In the genomic region with DNA sequence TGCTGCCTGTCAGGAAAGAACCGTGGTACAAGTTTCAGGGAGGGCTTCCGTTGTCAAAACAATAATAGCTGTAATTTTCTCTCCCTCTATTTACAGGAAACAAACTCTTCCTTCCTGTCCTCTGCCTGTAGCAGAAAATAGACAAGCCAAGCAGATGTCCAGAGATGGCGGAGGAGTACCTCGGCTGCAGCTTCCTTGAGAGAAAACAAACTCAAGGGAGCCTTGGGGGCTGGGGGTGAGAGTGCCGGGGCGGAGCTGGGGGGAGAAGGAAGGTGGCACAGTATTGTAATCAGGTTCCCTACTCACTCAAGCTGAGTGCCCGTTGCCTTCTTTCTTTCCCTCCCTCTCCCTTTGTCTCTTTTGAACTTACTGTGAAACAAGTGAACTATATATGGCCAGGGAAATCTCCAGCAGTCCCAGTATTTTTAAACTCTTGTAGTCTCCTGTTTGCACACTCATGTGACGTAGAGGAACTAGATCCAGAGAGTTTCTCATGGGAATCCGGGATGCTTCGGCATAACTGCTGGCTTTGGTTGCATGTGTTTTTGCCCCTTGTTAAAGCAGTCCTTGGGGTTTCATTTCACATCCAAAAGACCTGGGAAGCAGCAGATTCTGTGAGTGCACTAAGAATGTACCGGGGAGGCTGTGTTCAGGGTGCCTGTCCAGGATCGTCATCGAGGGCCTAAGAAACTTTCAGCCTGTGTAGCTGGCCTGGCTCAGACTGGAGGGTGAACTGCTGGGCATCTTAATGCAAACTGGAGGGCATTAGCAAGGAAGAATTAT, we compare ENCODE assay signal across 8 cellular contexts.
DNase-seq lines count a peak whose midpoint lies in the region; ATAC-seq and TF ChIP-seq lines count a peak whose summit lies in the region.

No MANE protein-coding gene starts in this region.

- peak overlapping the region; percentile 27; the same call in 1 of the 2 replicates for H3K9ac ChIP-seq in OCI-LY3 (ENCODE audit: low read length)

- TF ChIP-seq CTCF in OCI-LY3 (IDR thresholded peaks at IDR 0.05; ENCODE audit: low read depth, low read length) = no peak

- no peak overlapping the region for H3K27ac ChIP-seq in OCI-LY3 (ENCODE audit: low read length)
- H3K27ac ChIP-seq in muscle layer of duodenum (ENCODE audit: low read length) = peak overlapping the region; percentile 9

- H3K27me3 ChIP-seq in OCI-LY3 (ENCODE audit: low read depth, low read length) (no peaks in the 10 kb centered on the region), muscle layer of duodenum (ENCODE audit: low read depth, low read length) (no peaks in the 10 kb centered on the region)

- no peaks in the 10 kb centered on the region for H3K79me2 ChIP-seq in OCI-LY3 (ENCODE audit: low read length)

- H3K4me2 ChIP-seq in OCI-LY3 (ENCODE audit: low read length) = peak overlapping the region; percentile 92

- H4K20me1 ChIP-seq in OCI-LY3 (ENCODE audit: insufficient read depth, low read length) = no peaks in the 10 kb centered on the region

- H3K4me3 ChIP-seq in OCI-LY3 (ENCODE audit: low read length) = peak overlapping the region; percentile 63
- H3K4me3 ChIP-seq in muscle layer of duodenum (ENCODE audit: low read depth in 1 of 2, low read length in 2 of 2) = peak overlapping the region in 1 of 2 donors; percentile 15

- no peak for DNase-seq in NCI-H2081 (lab: John Stamatoyannopoulos, UW)
- no peak for DNase-seq in hypothalamus (lab: John Stamatoyannopoulos, UW)
- no peak for DNase-seq in AG20443 (ENCODE audit: low spot score)
- DNase-seq in dedifferentiated amniotic fluid mesenchymal stem cell (ENCODE audit: extremely low spot score) = no peak

- H3K9me3 ChIP-seq in OCI-LY3 (ENCODE audit: insufficient read depth, low read length) (no peaks in the 10 kb centered on the region), muscle layer of duodenum (ENCODE audit: control insufficient read depth in 1 of 2, low read length in 2 of 2) (no peaks in the 10 kb centered on the region)

- H3K36me3 ChIP-seq in OCI-LY3 (replicated peaks; ENCODE audit: low read depth, low read length) (no peaks in the 10 kb centered on the region), muscle layer of duodenum (ENCODE audit: control insufficient read depth in 1 of 2, insufficient read depth in 2 of 2, low read length in 2 of 2) (no peaks in the 10 kb centered on the region)

- ATAC-seq in GM18873 (IDR thresholded peaks at IDR 0.05; ENCODE audit: low FRiP score, unreplicated experiment) (peak; percentile 46), HG02759 (IDR thresholded peaks at IDR 0.05; ENCODE audit: unreplicated experiment) (peak; percentile 66)

- H3K4me1 ChIP-seq in OCI-LY3 (ENCODE audit: low read length) = peaks cover 13% of the 10 kb centered on the region
- H3K4me1 ChIP-seq in muscle layer of duodenum (ENCODE audit: control insufficient read depth in 1 of 2, insufficient read depth in 2 of 2, low read length in 2 of 2) = no peaks in the 10 kb centered on the region

- peak overlapping the region; percentile 74 for H2AFZ ChIP-seq in OCI-LY3 (ENCODE audit: low read depth, low read length)
